In genomic region chr5:139341187-139341688, GRCh38 we compare ENCODE assay signal across 8 cellular contexts. TPM values are rescaled to one million over a fixed set of nuclear protein-coding genes. Genes with fewer than 3 reads are reported as not detected.
DNase-seq lines count a peak whose midpoint lies in the region; ATAC-seq and TF ChIP-seq lines count a peak whose summit lies in the region.

No MANE protein-coding gene starts in this region.

- TF ChIP-seq CTCF in brain (conservative IDR thresholded peaks at IDR 0.05), result no peak

- peaks cover 0 to 11% (median 7%) of the 10 kb centered on the region in 5 experiments for H3K9me3 Mint-ChIP-seq in brain

- H3K4me3 ChIP-seq in ACC112 (ENCODE audit: low read depth, low read length) (peak overlapping the region; percentile 86), mesodermal cell (ENCODE audit: extremely low read depth, insufficient read depth, low read length, poor library complexity, severe bottlenecking) (peak overlapping the region; percentile 95)

- H3K9me3 ChIP-seq in mesodermal cell (ENCODE audit: control insufficient read depth, low read length), result no peaks in the 10 kb centered on the region

- H3K27ac Mint-ChIP-seq in brain, result peak overlapping the region; percentile 99 to 100 (median 100)

- H3K27me3 Mint-ChIP-seq in brain, result peaks cover 7% of the 10 kb centered on the region

- H3K36me3 Mint-ChIP-seq in brain, result peaks cover 39% of the 10 kb centered on the region

- peaks cover 45% of the 10 kb centered on the region for H3K4me1 Mint-ChIP-seq in brain

- H3K4me1 ChIP-seq in ACC112 (ENCODE audit: control insufficient read depth, insufficient read depth, low read length, unreplicated experiment) (peaks cover 22% of the 10 kb centered on the region), mesodermal cell (ENCODE audit: control insufficient read depth, insufficient read depth, low read length, poor library complexity, severe bottlenecking) (peaks cover 3% of the 10 kb centered on the region)

- H3K4me3 Mint-ChIP-seq in brain, result peak overlapping the region; percentile 96 to 99 (median 97)

- H3K27ac ChIP-seq in ACC112 (ENCODE audit: low read depth, low read length), result no peak overlapping the region
- H3K27ac ChIP-seq in mesodermal cell (ENCODE audit: low read depth, low read length, severe bottlenecking), result no peak overlapping the region

- H3K36me3 ChIP-seq in ACC112 (ENCODE audit: insufficient read depth, low read length) (peaks cover 10% of the 10 kb centered on the region; the same call in 1 of the 2 replicates), mesodermal cell (ENCODE audit: control insufficient read depth, insufficient read depth, low read length) (peaks cover 31% of the 10 kb centered on the region)

- no peak for DNase-seq in DMS153 (lab: John Stamatoyannopoulos, UW)
- DNase-seq in effector CD8-positive, alpha-beta T cell (lab: John Stamatoyannopoulos, UW), result no peak
- no peak for DNase-seq in NCI-H2081 treated with DMSO at 0.1 percent for 48 hours (lab: John Stamatoyannopoulos, UW)

- H2AFZ ChIP-seq in ACC112 (ENCODE audit: low read length, unreplicated experiment), result no peak overlapping the region

- ATAC-seq in HG03095 (IDR thresholded peaks at IDR 0.05; ENCODE audit: unreplicated experiment), result peak; percentile 1
- ATAC-seq in HG03097 (IDR thresholded peaks at IDR 0.05; ENCODE audit: low FRiP score, unreplicated experiment), result no peak

- WGBS in mesodermal cell (ENCODE audit: insufficient coverage in 2 of 2), 2 experiments, result 17 to 23% methylated on average over 12 to 15 of the region's 17 CpGs

- H3K27me3 ChIP-seq in ACC112 (ENCODE audit: insufficient read depth, low read length), result no peaks in the 10 kb centered on the region

- peaks cover 44% of the 10 kb centered on the region for H3K79me2 ChIP-seq in ACC112 (ENCODE audit: control insufficient read depth, insufficient read depth, low read length, unreplicated experiment)

RNA-seq across cellular contexts. Expression of gene PAIP2, which starts 0.4 kb away (rescaled TPM):
- 136 TPM for polyA plus RNA-seq in brain (ENCODE audit: insufficient read depth, low read depth, low replicate concordance)
- 152 TPM for polyA plus RNA-seq in mesodermal cell (2013, experiment 1 of 2)
- polyA plus RNA-seq in mesodermal cell (2013, experiment 2 of 2), result 152 TPM

RNA-seq across cellular contexts. Expression of gene SLC23A1, which starts 41.9 kb away (rescaled TPM):
- not detected for polyA plus RNA-seq in brain (ENCODE audit: insufficient read depth, low read depth, low replicate concordance)
- not detected for polyA plus RNA-seq in mesodermal cell (2013, experiment 1 of 2)
- polyA plus RNA-seq in mesodermal cell (2013, experiment 2 of 2), result not detected

RNA-seq across cellular contexts. Expression of gene MATR3, which starts 47.7 kb away (rescaled TPM):
- polyA plus RNA-seq in brain (ENCODE audit: insufficient read depth, low read depth, low replicate concordance), result 162 TPM
- polyA plus RNA-seq in mesodermal cell (2013, experiment 1 of 2), result 299 TPM
- polyA plus RNA-seq in mesodermal cell (2013, experiment 2 of 2), result 346 TPM

RNA-seq across cellular contexts. Expression of gene MZB1, which starts 48.5 kb away (rescaled TPM):
- polyA plus RNA-seq in brain (ENCODE audit: insufficient read depth, low read depth, low replicate concordance), result not detected
- not detected for polyA plus RNA-seq in mesodermal cell (2013, experiment 1 of 2)
- polyA plus RNA-seq in mesodermal cell (2013, experiment 2 of 2), result not detected

RNA-seq across cellular contexts. Expression of gene PROB1, which starts 53.7 kb away (rescaled TPM):
- 1.7 TPM for polyA plus RNA-seq in brain (ENCODE audit: insufficient read depth, low read depth, low replicate concordance)
- polyA plus RNA-seq in mesodermal cell (2013, experiment 1 of 2), result 1.1 TPM
- 0.91 TPM for polyA plus RNA-seq in mesodermal cell (2013, experiment 2 of 2)
